ENCODE assay signal across 1 cellular context in the genomic region with DNA sequence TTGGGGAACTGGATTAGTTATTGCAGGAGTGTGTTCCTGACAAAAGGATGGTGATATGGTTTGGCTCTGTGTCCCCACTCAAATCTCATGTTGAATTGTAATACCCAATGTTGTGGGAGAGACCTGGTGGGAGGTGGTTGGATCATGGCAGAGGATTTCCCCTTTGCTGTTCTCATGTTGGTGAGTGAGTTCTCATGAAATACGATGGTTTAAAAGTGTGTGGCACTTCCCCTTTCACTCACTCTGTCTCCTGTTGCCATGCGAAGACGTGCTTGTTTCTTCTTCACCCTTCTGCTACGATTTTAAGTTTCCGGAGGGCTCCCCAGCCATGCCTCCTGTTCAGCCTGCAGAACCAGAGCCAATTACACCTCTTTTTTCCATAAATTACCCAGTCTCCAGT.
TF ChIP-seq lines count a peak whose summit lies in the region.

No MANE protein-coding gene starts in this region.

TF ChIP-seq in GM12878, 131 proteins besides CTCF, POLR2A, EP300 and RAD21 (continued from another document and continues in another):
- TF ChIP-seq ATF3 (IDR thresholded peaks at IDR 0.05; ENCODE audit: borderline replicate concordance, extremely low read depth, low read depth, low read length) (no peak), FOXM1 (IDR thresholded peaks at IDR 0.05; ENCODE audit: low read depth, low read length) (no peak), DPF2 (IDR thresholded peaks at IDR 0.05) (0 out of 2 replicates have a peak, but pooled peaks have one; percentile 30), HDAC6 (IDR thresholded peaks at IDR 0.05; ENCODE audit: unreplicated experiment) (no peak), NR2F1 (conservative IDR thresholded peaks at IDR 0.05) (no peak), ZSCAN29 (IDR thresholded peaks at IDR 0.05) (no peak), TBL1XR1 (IDR thresholded peaks at IDR 0.05; ENCODE audit: low read depth, low read length) (no peak), ETV6 (conservative IDR thresholded peaks at IDR 0.05 in 1 of 2, IDR thresholded peaks at IDR 0.05 in 1 of 2; ENCODE audit: borderline replicate concordance in 1 of 2, low read depth in 1 of 2) (0 out of 4 replicates have a peak, but pooled peaks of 1 of the 2 experiments have one; percentile 16), FOXK2 (IDR thresholded peaks at IDR 0.05) (no peak), ZNF384 (IDR thresholded peaks at IDR 0.05; ENCODE audit: borderline replicate concordance, low read depth, low read length) (no peak), E4F1 (IDR thresholded peaks at IDR 0.05; ENCODE audit: borderline replicate concordance, partially characterized antibody) (no peak), STAT1 (conservative IDR thresholded peaks at IDR 0.05) (no peak), RUNX3 (IDR thresholded peaks at IDR 0.05; ENCODE audit: low read length) (0 out of 2 replicates have a peak, but pooled peaks have one; percentile 18), RCOR1 (conservative IDR thresholded peaks at IDR 0.05; ENCODE audit: low read depth, low read length) (no peak), CREB1 (IDR thresholded peaks at IDR 0.05; ENCODE audit: low read depth) (no peak), BCLAF1 (IDR thresholded peaks at IDR 0.05) (no peak), SRF (IDR thresholded peaks at IDR 0.05; ENCODE audit: low read depth in 2 of 2, low read length in 2 of 2) (no peak), ZNF592 (IDR thresholded peaks at IDR 0.05) (no peak), EZH2 (IDR thresholded peaks at IDR 0.05; ENCODE audit: borderline replicate concordance, control insufficient read depth, low read depth, low read length) (no peak), BHLHE40 (IDR thresholded peaks at IDR 0.05; ENCODE audit: borderline replicate concordance in 1 of 2, low read depth in 2 of 2, low read length in 1 of 2) (no peak), ZNF24 (IDR thresholded peaks at IDR 0.05) (no peak), MLLT1 (IDR thresholded peaks at IDR 0.05) (peak; percentile 75), ATF7 (IDR thresholded peaks at IDR 0.05; ENCODE audit: low read depth) (no peak; the same call in 1 of the 2 replicates), ZNF207 (IDR thresholded peaks at IDR 0.05; ENCODE audit: borderline replicate concordance) (no peak), SPI1 (IDR thresholded peaks at IDR 0.05; ENCODE audit: borderline replicate concordance, insufficient read depth, low read depth, low read length) (peak; percentile 93), ZBTB11 (CRISPR knock-in tag; IDR thresholded peaks at IDR 0.05) (no peak), STAT3 (IDR thresholded peaks at IDR 0.05; ENCODE audit: low read depth, low read length) (no peak), RB1 (IDR thresholded peaks at IDR 0.05; ENCODE audit: borderline replicate concordance) (no peak), CBFB (IDR thresholded peaks at IDR 0.05; ENCODE audit: low read depth) (no peak), BCL11A (IDR thresholded peaks at IDR 0.05; ENCODE audit: low read depth, low read length) (no peak), ZNF217 (IDR thresholded peaks at IDR 0.05) (no peak), HDAC2 (IDR thresholded peaks at IDR 0.05) (no peak), WRNIP1 (IDR thresholded peaks at IDR 0.05; ENCODE audit: borderline replicate concordance, low read depth, low read length) (no peak), GATAD2B (conservative IDR thresholded peaks at IDR 0.05; ENCODE audit: low read depth) (0 out of 2 replicates have a peak, but pooled peaks have one; percentile 34), POU2F2 (IDR thresholded peaks at IDR 0.05; ENCODE audit: borderline replicate concordance, low read depth, low read length) (no peak)
- TF ChIP-seq, protein P1, sequence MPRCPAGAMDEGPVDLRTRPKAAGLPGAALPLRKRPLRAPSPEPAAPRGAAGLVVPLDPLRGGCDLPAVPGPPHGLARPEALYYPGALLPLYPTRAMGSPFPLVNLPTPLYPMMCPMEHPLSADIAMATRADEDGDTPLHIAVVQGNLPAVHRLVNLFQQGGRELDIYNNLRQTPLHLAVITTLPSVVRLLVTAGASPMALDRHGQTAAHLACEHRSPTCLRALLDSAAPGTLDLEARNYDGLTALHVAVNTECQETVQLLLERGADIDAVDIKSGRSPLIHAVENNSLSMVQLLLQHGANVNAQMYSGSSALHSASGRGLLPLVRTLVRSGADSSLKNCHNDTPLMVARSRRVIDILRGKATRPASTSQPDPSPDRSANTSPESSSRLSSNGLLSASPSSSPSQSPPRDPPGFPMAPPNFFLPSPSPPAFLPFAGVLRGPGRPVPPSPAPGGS (IDR thresholded peaks at IDR 0.05; ENCODE audit: borderline replicate concordance, insufficient read depth, low read depth, low read length, poor library complexity, severe bottlenecking): peak; percentile 48
- TF ChIP-seq, protein P2, sequence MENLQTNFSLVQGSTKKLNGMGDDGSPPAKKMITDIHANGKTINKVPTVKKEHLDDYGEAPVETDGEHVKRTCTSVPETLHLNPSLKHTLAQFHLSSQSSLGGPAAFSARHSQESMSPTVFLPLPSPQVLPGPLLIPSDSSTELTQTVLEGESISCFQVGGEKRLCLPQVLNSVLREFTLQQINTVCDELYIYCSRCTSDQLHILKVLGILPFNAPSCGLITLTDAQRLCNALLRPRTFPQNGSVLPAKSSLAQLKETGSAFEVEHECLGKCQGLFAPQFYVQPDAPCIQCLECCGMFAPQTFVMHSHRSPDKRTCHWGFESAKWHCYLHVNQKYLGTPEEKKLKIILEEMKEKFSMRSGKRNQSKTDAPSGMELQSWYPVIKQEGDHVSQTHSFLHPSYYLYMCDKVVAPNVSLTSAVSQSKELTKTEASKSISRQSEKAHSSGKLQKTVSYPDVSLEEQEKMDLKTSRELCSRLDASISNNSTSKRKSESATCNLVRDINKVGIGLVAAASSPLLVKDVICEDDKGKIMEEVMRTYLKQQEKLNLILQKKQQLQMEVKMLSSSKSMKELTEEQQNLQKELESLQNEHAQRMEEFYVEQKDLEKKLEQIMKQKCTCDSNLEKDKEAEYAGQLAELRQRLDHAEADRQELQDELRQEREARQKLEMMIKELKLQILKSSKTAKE (IDR thresholded peaks at IDR 0.05; ENCODE audit: low read depth, poor library complexity, severe bottlenecking): peak; percentile 50
- TF ChIP-seq, protein P3, sequence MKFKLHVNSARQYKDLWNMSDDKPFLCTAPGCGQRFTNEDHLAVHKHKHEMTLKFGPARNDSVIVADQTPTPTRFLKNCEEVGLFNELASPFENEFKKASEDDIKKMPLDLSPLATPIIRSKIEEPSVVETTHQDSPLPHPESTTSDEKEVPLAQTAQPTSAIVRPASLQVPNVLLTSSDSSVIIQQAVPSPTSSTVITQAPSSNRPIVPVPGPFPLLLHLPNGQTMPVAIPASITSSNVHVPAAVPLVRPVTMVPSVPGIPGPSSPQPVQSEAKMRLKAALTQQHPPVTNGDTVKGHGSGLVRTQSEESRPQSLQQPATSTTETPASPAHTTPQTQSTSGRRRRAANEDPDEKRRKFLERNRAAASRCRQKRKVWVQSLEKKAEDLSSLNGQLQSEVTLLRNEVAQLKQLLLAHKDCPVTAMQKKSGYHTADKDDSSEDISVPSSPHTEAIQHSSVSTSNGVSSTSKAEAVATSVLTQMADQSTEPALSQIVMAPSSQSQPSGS (IDR thresholded peaks at IDR 0.05; ENCODE audit: low read length): peak; percentile 32; the same call in 1 of the 2 replicates
